ENCODE assay signal across 28 cellular contexts in genomic region chr7:51666751-51667150, GRCh38.
DNase-seq lines count a peak whose midpoint lies in the region; ATAC-seq and TF ChIP-seq lines count a peak whose summit lies in the region.
"Had no signal": no experiment of that assay in that cellular context is flagged by ENCODE, and none has a peak within 500 bp of the region (broad histone marks: within the 10 kb centered on the region; RNA-seq: fewer than 3 reads in every experiment).

No MANE protein-coding gene starts in this region.

- peaks cover 10% of the 10 kb centered on the region for H3K9me3 ChIP-seq in SK-N-SH
- H3K9me3 ChIP-seq in endodermal cell (ENCODE audit: control insufficient read depth, low read length): no peaks in the 10 kb centered on the region
- H3K9me3 ChIP-seq: esophagus squamous epithelium, heart right ventricle, MG63, thoracic aorta, uterus had no signal

- peak; percentile 53 for DNase-seq in SK-N-SH
- DNase-seq in SK-N-DZ (ENCODE audit: low spot score): peak; percentile 50
- peak; percentile 71 for DNase-seq in left kidney (ENCODE audit: low read depth, low spot score)
- DNase-seq in NCI-H345 (lab: John Stamatoyannopoulos, UW): no peak
- DNase-seq in NCI-H82 (lab: John Stamatoyannopoulos, UW): no peak
- DNase-seq in endodermal cell: no peak
- DNase-seq in immature natural killer cell: no peak
- DNase-seq: activated CD4-positive, alpha-beta T cell treated with anti-CD3 and anti-CD28 coated beads for 48 hours; activated CD8-positive, alpha-beta memory T cell treated with anti-CD3 and anti-CD28 coated beads for 24 hours; activated effector memory CD4-positive, alpha-beta T cell treated with Interleukin-2 at 50 U/mL for 16 hours; aorta; CD8-positive, alpha-beta T cell; DMS153; esophagus squamous epithelium; foreskin melanocyte; H7; heart right ventricle; MG63; naive B cell; NCI-H1105 treated with DMSO at 0.1 percent for 48 hours; NCI-H2107; occipital lobe; stimulated activated naive CD8-positive, alpha-beta T cell treated with anti-CD3 and anti-CD28 coated beads, Interleukin-15, Interleukin-2, amounts not matched to agents 100 U/mL and 50 U/mL, for 24 hours; uterus had no signal

- TF ChIP-seq RAD21 in SK-N-SH (IDR thresholded peaks at IDR 0.05; ENCODE audit: low read length): peak; percentile 49

- no peaks in the 10 kb centered on the region for H3K79me2 ChIP-seq in SK-N-SH (ENCODE audit: insufficient read depth)

- TF ChIP-seq CTCF in SK-N-SH (IDR thresholded peaks at IDR 0.05): no peak
- no peak for TF ChIP-seq CTCF in endodermal cell (conservative IDR thresholded peaks at IDR 0.05)

- H3K27ac ChIP-seq in SK-N-SH (ENCODE audit: low read depth in 2 of 2, low read length in 1 of 2) (no peak overlapping the region), endodermal cell (ENCODE audit: low read depth, low read length) (no peak overlapping the region)
- H3K27ac ChIP-seq: esophagus squamous epithelium, heart right ventricle, thoracic aorta, uterus had no signal

- POLR2A ChIA-PET in SK-N-SH (lab: Yijun Ruan, JAX): no interaction called here

- no peak overlapping the region for H2AFZ ChIP-seq in SK-N-SH (ENCODE audit: low read depth)

- H3K36me3 ChIP-seq in SK-N-SH (replicated peaks in 1 of 2; ENCODE audit: control insufficient read depth in 1 of 2, insufficient read depth in 2 of 2, low read length in 1 of 2): no peaks in the 10 kb centered on the region
- H3K36me3 ChIP-seq in endodermal cell (ENCODE audit: control insufficient read depth, insufficient read depth, low read length): no peaks in the 10 kb centered on the region
- H3K36me3 ChIP-seq: esophagus squamous epithelium, heart right ventricle, MG63, thoracic aorta, uterus had no signal

- H3K4me3 ChIP-seq in SK-N-SH (ENCODE audit: low read depth in 2 of 2, low read length in 1 of 2) (no peak overlapping the region), endodermal cell (ENCODE audit: low read length) (no peak overlapping the region)
- H3K4me3 ChIP-seq: esophagus squamous epithelium, heart right ventricle, MG63, thoracic aorta, uterus had no signal

- H3K4me2 ChIP-seq in SK-N-SH: no peak overlapping the region

- H3K27ac Mint-ChIP-seq in endodermal cell (no peak overlapping the region), immature natural killer cell (no peak overlapping the region)
- H3K27ac Mint-ChIP-seq: activated naive CD8-positive, alpha-beta T cell; CD8-positive, alpha-beta T cell had no signal

- no peaks in the 10 kb centered on the region for H3K4me1 Mint-ChIP-seq in endodermal cell
- no peaks in the 10 kb centered on the region for H3K4me1 Mint-ChIP-seq in immature natural killer cell
- H3K4me1 Mint-ChIP-seq: naive B cell had no signal

- H3K4me1 ChIP-seq in SK-N-SH (ENCODE audit: control insufficient read depth in 1 of 2, insufficient read depth in 2 of 2, low read depth in 1 of 2, low read length in 1 of 2) (peaks cover 0 to 2% of the 10 kb centered on the region in 2 experiments; a peak in 1 of 4 replicates), endodermal cell (ENCODE audit: control insufficient read depth, insufficient read depth, low read length) (no peaks in the 10 kb centered on the region)
- H3K4me1 ChIP-seq: esophagus squamous epithelium, heart right ventricle, uterus had no signal

- H3K27me3 Mint-ChIP-seq in endodermal cell (ENCODE audit: insufficient read depth) (no peaks in the 10 kb centered on the region), immature natural killer cell (ENCODE audit: low read depth in 3 of 3) (peaks cover 0 to 2% (median 0%) of the 10 kb centered on the region in 3 donors)
- H3K27me3 Mint-ChIP-seq: naive B cell had no signal

- no peaks in the 10 kb centered on the region for H3F3A ChIP-seq in SK-N-SH (replicated peaks; ENCODE audit: insufficient read depth)

- no peaks in the 10 kb centered on the region; the same call in 1 of the 2 replicates for H3K9me2 ChIP-seq in SK-N-SH

- H3K9me3 Mint-ChIP-seq in endodermal cell (no peaks in the 10 kb centered on the region), immature natural killer cell (peaks cover under 1 to 52% (median 16%) of the 10 kb centered on the region in 6 donors)
- H3K9me3 Mint-ChIP-seq: CD8-positive, alpha-beta T cell had no signal

- H3K27me3 ChIP-seq in SK-N-SH (ENCODE audit: insufficient read depth) (no peaks in the 10 kb centered on the region), endodermal cell (ENCODE audit: control insufficient read depth, insufficient read depth, low read length, poor library complexity, severe bottlenecking) (no peaks in the 10 kb centered on the region)
- H3K27me3 ChIP-seq: MG63, uterus had no signal

- no peak for TF ChIP-seq EP300 in SK-N-SH (IDR thresholded peaks at IDR 0.05; ENCODE audit: borderline replicate concordance in 1 of 2, low read depth in 1 of 2, low read length in 1 of 2)

- no peak for ATAC-seq in SK-N-SH treated with all-trans-retinoic acid at 6 μM for 48 hours
- ATAC-seq: CD8-positive, alpha-beta T cell; heart right ventricle; left lobe of liver; stimulated activated naive CD8-positive, alpha-beta T cell treated with anti-CD3 and anti-CD28 coated beads, Interleukin-15, Interleukin-2, amounts not matched to agents 100 U/mL and 50 U/mL, for 24 hours had no signal

- no peaks in the 10 kb centered on the region for H3K36me3 Mint-ChIP-seq in endodermal cell (ENCODE audit: low read depth)
- no peaks in the 10 kb centered on the region for H3K36me3 Mint-ChIP-seq in immature natural killer cell
- H3K36me3 Mint-ChIP-seq: activated naive CD8-positive, alpha-beta T cell; CD8-positive, alpha-beta T cell; naive B cell had no signal

- CTCF ChIA-PET in SK-N-SH (lab: Yijun Ruan, JAX): interaction anchor here (1.0 to 1.3 kb wide), 2 partner anchors 13 to 27 kb away, joined by 3 to 4 read pairs; no protein-coding TSS in a partner anchor

- no peaks in the 10 kb centered on the region for H4K20me1 ChIP-seq in SK-N-SH (ENCODE audit: insufficient read depth)

- H3K4me3 Mint-ChIP-seq in endodermal cell (no peak overlapping the region), immature natural killer cell (no peak overlapping the region)
- H3K4me3 Mint-ChIP-seq: activated naive CD8-positive, alpha-beta T cell; CD8-positive, alpha-beta T cell; naive B cell had no signal

- WGBS in SK-N-SH (ENCODE audit: low lambda C conversion rate): 22% methylated on average over 5 of the region's 5 CpGs
- 83 to 100% methylated on average over 1 to 5 of the region's 5 CpGs for WGBS in endodermal cell (ENCODE audit: insufficient coverage in 1 of 2, insufficient read length in 1 of 2), 2 experiments

- H3K9ac ChIP-seq in SK-N-SH: no peak overlapping the region
- no peak overlapping the region for H3K9ac ChIP-seq in endodermal cell (ENCODE audit: extremely low read depth, low read length, poor library complexity, severe bottlenecking)

TF ChIP-seq in SK-N-SH, 30 proteins besides CTCF, POLR2A, EP300 and RAD21:
- TF ChIP-seq RFX5 (IDR thresholded peaks at IDR 0.05; ENCODE audit: low read length): no peak
- TF ChIP-seq GATA2 (CRISPR knock-in tag; IDR thresholded peaks at IDR 0.05): peak; percentile 69

TF ChIP-seq in SK-N-SH treated with all-trans-retinoic acid at 6 μM for 48 hours, 23 proteins besides CTCF, POLR2A, EP300 and RAD21:
- no peak for TF ChIP-seq ZNF70 (CRISPR knock-in tag; IDR thresholded peaks at IDR 0.05)
- TF ChIP-seq ARNTL (CRISPR knock-in tag; IDR thresholded peaks at IDR 0.05; ENCODE audit: borderline replicate concordance, low read depth): no peak
- TF ChIP-seq ZFP30 (CRISPR knock-in tag; IDR thresholded peaks at IDR 0.05): no peak
- TF ChIP-seq TCF4 (CRISPR knock-in tag; IDR thresholded peaks at IDR 0.05; ENCODE audit: borderline replicate concordance): no peak
- TF ChIP-seq ZNF565 (CRISPR knock-in tag; conservative IDR thresholded peaks at IDR 0.05; ENCODE audit: low read depth): no peak
- TF ChIP-seq GLIS3 (CRISPR knock-in tag; IDR thresholded peaks at IDR 0.05): no peak
- no peak for TF ChIP-seq POU6F1 (CRISPR knock-in tag; IDR thresholded peaks at IDR 0.05; ENCODE audit: borderline replicate concordance, low read depth)
- TF ChIP-seq ZFP3 (CRISPR knock-in tag; IDR thresholded peaks at IDR 0.05): no peak
- no peak for TF ChIP-seq CREB5 (CRISPR knock-in tag; IDR thresholded peaks at IDR 0.05; ENCODE audit: low read depth)
- TF ChIP-seq TOX (CRISPR knock-in tag; IDR thresholded peaks at IDR 0.05; ENCODE audit: borderline replicate concordance): no peak
- TF ChIP-seq PPARA (CRISPR knock-in tag; IDR thresholded peaks at IDR 0.05; ENCODE audit: borderline replicate concordance): no peak

Comparison
In these comparisons a context has a peak if more than half of its experiments do, and no peak if none do; other contexts are left out.
1. DNase-seq: peak in SK-N-SH (single experiment), SK-N-DZ (single experiment) and left kidney (single experiment); none in NCI-H345 (single experiment), NCI-H82 (single experiment), endodermal cell (single experiment) and immature natural killer cell (0 of 3).